Comparison of ENCODE assay signal across 10 cellular contexts in genomic region chr14:65290830-65291229, GRCh38.
A peak's percentile ranks its signal among the peaks of the same experiment; 100 is the strongest.
DNase-seq lines count a peak whose midpoint lies in the region; ATAC-seq and TF ChIP-seq lines count a peak whose summit lies in the region.
"Had no signal": no experiment of that assay in that cellular context is flagged by ENCODE, and none has a peak within 500 bp of the region (broad histone marks: within the 10 kb centered on the region; RNA-seq: fewer than 3 reads in every experiment).

No MANE protein-coding gene starts in this region.

- no peaks in the 10 kb centered on the region for H3K4me1 ChIP-seq in HAP-1
- H3K4me1 ChIP-seq: gastrocnemius medialis had no signal

- peaks cover 64% of the 10 kb centered on the region for H3K4me1 Mint-ChIP-seq in activated CD8-positive, alpha-beta T cell treated with anti-CD3 and anti-CD28 coated beads, Interleukin-2, amount 10 ng/mL, durations not matched to agents 7 days and 5 days (ENCODE audit: low read depth)

- no peaks in the 10 kb centered on the region for H3K27me3 ChIP-seq in HAP-1 (ENCODE audit: low read depth)
- H3K27me3 ChIP-seq: gastrocnemius medialis, spleen had no signal

- TF ChIP-seq CTCF in AG09309 (IDR thresholded peaks at IDR 0.05; ENCODE audit: control insufficient read depth, insufficient read depth, low read depth, low read length, missing control alignments): no peak

- DNase-seq in AG09309 (ENCODE audit: low read depth) (peak; percentile 84), HPDE6-E6E7 (ENCODE audit: extremely low spot score) (peak; percentile 96), hepatic stellate cell (ENCODE audit: low spot score) (peak; percentile 84), medulla oblongata (ENCODE audit: extremely low spot score) (no peak), NCI-H146 treated with DMSO at 0.1 percent for 48 hours (lab: John Stamatoyannopoulos, UW; ENCODE audit: unreplicated experiment) (no peak), HAP-1 (ENCODE audit: low spot score in 2 of 2) (no peak)
- DNase-seq in activated CD8-positive, alpha-beta T cell treated with anti-CD3 and anti-CD28 coated beads, Interleukin-2, amount 10 ng/mL, durations not matched to agents 7 days and 5 days: no peak
- DNase-seq in effector CD4-positive, alpha-beta T cell: no peak
- DNase-seq: gastrocnemius medialis, spleen had no signal

- H3K27me3 Mint-ChIP-seq in activated CD8-positive, alpha-beta T cell treated with anti-CD3 and anti-CD28 coated beads, Interleukin-2, amount 10 ng/mL, durations not matched to agents 7 days and 5 days (ENCODE audit: low read depth): no peaks in the 10 kb centered on the region

- in situ Hi-C loops in HAP-1 (cut with MboI; ENCODE audit: low sequenced_read_pairs): no loop called here

- H3K9me3 ChIP-seq in HAP-1: no peaks in the 10 kb centered on the region
- H3K9me3 ChIP-seq: gastrocnemius medialis, spleen had no signal

- no peak overlapping the region for H3K4me3 Mint-ChIP-seq in activated CD8-positive, alpha-beta T cell treated with anti-CD3 and anti-CD28 coated beads, Interleukin-2, amount 10 ng/mL, durations not matched to agents 7 days and 5 days

- ATAC-seq in activated CD8-positive, alpha-beta T cell treated with anti-CD3 and anti-CD28 coated beads, Interleukin-2, amount 10 ng/mL, durations not matched to agents 7 days and 5 days: no peak
- ATAC-seq: gastrocnemius medialis had no signal

- H3K4me3 ChIP-seq in AG09309 (ENCODE audit: control insufficient read depth, low read depth, low read length): no peak overlapping the region
- H3K4me3 ChIP-seq in HAP-1: no peak overlapping the region
- H3K4me3 ChIP-seq: gastrocnemius medialis, spleen had no signal

- POLR2A ChIA-PET in activated CD8-positive, alpha-beta T cell treated with anti-CD3 and anti-CD28 coated beads, Interleukin-2, amount 10 ng/mL, durations not matched to agents 7 days and 5 days (lab: Charles Lee): interaction anchor here (7.7 kb wide), 1 partner anchor 12 kb away, joined by 91 read pairs; no protein-coding TSS in a partner anchor

- no peaks in the 10 kb centered on the region for H3K36me3 ChIP-seq in HAP-1 (replicated peaks)
- H3K36me3 ChIP-seq: gastrocnemius medialis, spleen had no signal

- CTCF ChIA-PET in activated CD8-positive, alpha-beta T cell treated with anti-CD3 and anti-CD28 coated beads, Interleukin-2, amount 10 ng/mL, durations not matched to agents 7 days and 5 days (lab: Charles Lee): interaction anchor here (3.6 to 11.5 kb wide), 2 partner anchors 10 to 121 kb away, joined by 17 to 171 read pairs; partner anchors contain the start of gene FUT8

- peaks cover 4% of the 10 kb centered on the region for H3K9me3 Mint-ChIP-seq in activated CD8-positive, alpha-beta T cell treated with anti-CD3 and anti-CD28 coated beads, Interleukin-2, amount 10 ng/mL, durations not matched to agents 7 days and 5 days (ENCODE audit: insufficient read depth)

- H3K36me3 Mint-ChIP-seq in activated CD8-positive, alpha-beta T cell treated with anti-CD3 and anti-CD28 coated beads, Interleukin-2, amount 10 ng/mL, durations not matched to agents 7 days and 5 days (ENCODE audit: low read depth): peaks cover 44% of the 10 kb centered on the region

- H3K27ac Mint-ChIP-seq in activated CD8-positive, alpha-beta T cell treated with anti-CD3 and anti-CD28 coated beads, Interleukin-2, amount 10 ng/mL, durations not matched to agents 7 days and 5 days: peak overlapping the region; percentile 43

Comparison
In these comparisons a context has a peak if more than half of its experiments do, and no peak if none do; other contexts are left out.
1. DNase-seq: peak in AG09309 (single experiment), HPDE6-E6E7 (single experiment) and hepatic stellate cell (single experiment); none in activated CD8-positive, alpha-beta T cell treated with anti-CD3 and anti-CD28 coated beads, Interleukin-2, amount 10 ng/mL, durations not matched to agents 7 days and 5 days (single experiment), medulla oblongata (single experiment), NCI-H146 treated with DMSO at 0.1 percent for 48 hours (single experiment), HAP-1 (0 of 2) and effector CD4-positive, alpha-beta T cell (single experiment).